Comparison of ENCODE assay signal across 9 cellular contexts in genomic region chr9:109251080-109251775, GRCh38.
A peak's percentile ranks its signal among the peaks of the same experiment; 100 is the strongest.
DNase-seq lines count a peak whose midpoint lies in the region; ATAC-seq and TF ChIP-seq lines count a peak whose summit lies in the region.
"Had no signal": no experiment of that assay in that cellular context is flagged by ENCODE, and none has a peak within 500 bp of the region (broad histone marks: within the 10 kb centered on the region; RNA-seq: fewer than 3 reads in every experiment).

No MANE protein-coding gene starts in this region.

- H3K27ac Mint-ChIP-seq in naive thymus-derived CD4-positive, alpha-beta T cell, result no peak overlapping the region
- no peak overlapping the region for H3K27ac Mint-ChIP-seq in activated CD8-positive, alpha-beta T cell treated with anti-CD3 and anti-CD28 coated beads for 36 hours
- H3K27ac Mint-ChIP-seq: activated B cell treated with CpG ODN at 0.5 μM for 24 hours had no signal

- peak; percentile 26 for ATAC-seq in naive thymus-derived CD4-positive, alpha-beta T cell
- ATAC-seq in activated CD8-positive, alpha-beta T cell treated with anti-CD3 and anti-CD28 coated beads for 36 hours, result no peak
- ATAC-seq in stimulated activated naive CD8-positive, alpha-beta T cell treated with anti-CD3 and anti-CD28 coated beads, Interleukin-15, Interleukin-2, amounts not matched to agents 100 U/mL and 50 U/mL, for 24 hours, result no peak

- in situ Hi-C loops in mammary epithelial cell (cut with MboI; ENCODE audit: low sequenced_read_pairs in 2 of 2), result no loop called here

- no peaks in the 10 kb centered on the region for H3K4me1 Mint-ChIP-seq in naive thymus-derived CD4-positive, alpha-beta T cell
- no peaks in the 10 kb centered on the region for H3K4me1 Mint-ChIP-seq in activated CD8-positive, alpha-beta T cell treated with anti-CD3 and anti-CD28 coated beads for 36 hours (ENCODE audit: low read depth)
- H3K4me1 Mint-ChIP-seq: activated B cell treated with CpG ODN at 0.5 μM for 24 hours had no signal

- H3K4me3 Mint-ChIP-seq in naive thymus-derived CD4-positive, alpha-beta T cell, result no peak overlapping the region
- H3K4me3 Mint-ChIP-seq in activated CD8-positive, alpha-beta T cell treated with anti-CD3 and anti-CD28 coated beads for 36 hours, result no peak overlapping the region
- H3K4me3 Mint-ChIP-seq: activated B cell treated with CpG ODN at 0.5 μM for 24 hours had no signal

- no peaks in the 10 kb centered on the region for H4K20me1 ChIP-seq in mammary epithelial cell (ENCODE audit: insufficient read depth, low read length)

- DNase-seq in EL (peak; percentile 80), NCI-H2171 (lab: John Stamatoyannopoulos, UW) (peak; percentile 21), mammary epithelial cell (peak; percentile 79), SKM-1 (lab: John Stamatoyannopoulos, UW; ENCODE audit: unreplicated experiment) (no peak)
- DNase-seq in naive thymus-derived CD4-positive, alpha-beta T cell, result no peak
- no peak for DNase-seq in activated CD8-positive, alpha-beta T cell treated with anti-CD3 and anti-CD28 coated beads for 36 hours
- DNase-seq in stimulated activated naive CD8-positive, alpha-beta T cell treated with anti-CD3 and anti-CD28 coated beads, Interleukin-15, Interleukin-2, amounts not matched to agents 100 U/mL and 50 U/mL, for 24 hours, result no peak
- DNase-seq in activated CD8-positive, alpha-beta memory T cell treated with anti-CD3 and anti-CD28 coated beads, Interleukin-2, amount 50 U/mL, for 48 hours, result no peak
- DNase-seq: activated B cell treated with CpG ODN at 0.5 μM for 24 hours had no signal

- BruUV-seq in mammary epithelial cell (replicated peaks; lab: Mats Ljungman, UMichigan), result no TSS peak

- peak overlapping the region; percentile 1 for H2AFZ ChIP-seq in mammary epithelial cell (ENCODE audit: low read depth, low read length)

- no peaks in the 10 kb centered on the region for H3K27me3 ChIP-seq in mammary epithelial cell (ENCODE audit: insufficient read depth, low read length)
- H3K27me3 ChIP-seq in naive thymus-derived CD4-positive, alpha-beta T cell (ENCODE audit: control insufficient read depth in 2 of 2, insufficient read depth in 2 of 2, low read length in 2 of 2), result no peaks in the 10 kb centered on the region

- peaks cover 43% of the 10 kb centered on the region for H3K4me1 ChIP-seq in mammary epithelial cell (ENCODE audit: insufficient read depth, low read length)
- no peaks in the 10 kb centered on the region for H3K4me1 ChIP-seq in naive thymus-derived CD4-positive, alpha-beta T cell (ENCODE audit: control insufficient read depth in 2 of 2, insufficient read depth in 2 of 2, low read length in 2 of 2)

- no peak overlapping the region for H3K4me2 ChIP-seq in mammary epithelial cell (ENCODE audit: insufficient read depth, low read depth, low read length)

- H3K27me3 Mint-ChIP-seq in naive thymus-derived CD4-positive, alpha-beta T cell, result peaks cover 0 to 7% (median 0%) of the 10 kb centered on the region in 5 donors
- no peaks in the 10 kb centered on the region for H3K27me3 Mint-ChIP-seq in activated CD8-positive, alpha-beta T cell treated with anti-CD3 and anti-CD28 coated beads for 36 hours

- H3K9me3 ChIP-seq in mammary epithelial cell (replicated peaks; ENCODE audit: insufficient read depth, low read length), result no peaks in the 10 kb centered on the region
- no peaks in the 10 kb centered on the region for H3K9me3 ChIP-seq in naive thymus-derived CD4-positive, alpha-beta T cell (ENCODE audit: control insufficient read depth in 2 of 3, low read length in 3 of 3)

- intact Hi-C loops in mammary epithelial cell (cut with micrococcal nuclease), result no loop called here
- intact Hi-C loops in naive thymus-derived CD4-positive, alpha-beta T cell (cut with micrococcal nuclease), result no loop called here
- intact Hi-C loops in activated CD8-positive, alpha-beta T cell treated with anti-CD3 and anti-CD28 coated beads for 36 hours (cut with micrococcal nuclease), result no loop called here

- H3K9ac ChIP-seq in mammary epithelial cell (ENCODE audit: insufficient read depth, low read length), result no peak overlapping the region

- dilution Hi-C loops in mammary epithelial cell (cut with HindIII; ENCODE audit: low sequenced_read_pairs), result no loop called here

- no peaks in the 10 kb centered on the region for H3K79me2 ChIP-seq in mammary epithelial cell (ENCODE audit: insufficient read depth, low read length)

- POLR2A ChIA-PET in naive thymus-derived CD4-positive, alpha-beta T cell (lab: Charles Lee), result no interaction called here
- POLR2A ChIA-PET in activated CD8-positive, alpha-beta T cell treated with anti-CD3 and anti-CD28 coated beads for 36 hours (lab: Charles Lee), result interaction anchor here (0.6 kb wide), 1 partner anchor 26 kb away, joined by 3 read pairs; no protein-coding TSS in a partner anchor

- H3K9me3 Mint-ChIP-seq in naive thymus-derived CD4-positive, alpha-beta T cell, result no peaks in the 10 kb centered on the region
- no peaks in the 10 kb centered on the region for H3K9me3 Mint-ChIP-seq in activated CD8-positive, alpha-beta T cell treated with anti-CD3 and anti-CD28 coated beads for 36 hours
- H3K9me3 Mint-ChIP-seq: activated B cell treated with CpG ODN at 0.5 μM for 24 hours had no signal

- no peak for TF ChIP-seq CTCF in mammary epithelial cell (conservative IDR thresholded peaks at IDR 0.05 in 1 of 2, IDR thresholded peaks at IDR 0.05 in 1 of 2; ENCODE audit: extremely low read depth in 1 of 2, insufficient read depth in 1 of 2, low read depth in 1 of 2, low read length in 2 of 2)
- TF ChIP-seq CTCF in activated CD8-positive, alpha-beta T cell treated with anti-CD3 and anti-CD28 coated beads for 36 hours (IDR thresholded peaks at IDR 0.05), result no peak

- H3K27ac ChIP-seq in mammary epithelial cell (ENCODE audit: insufficient read depth, low read depth, low read length), result peak overlapping the region; percentile 68
- no peak overlapping the region for H3K27ac ChIP-seq in naive thymus-derived CD4-positive, alpha-beta T cell (ENCODE audit: low read depth, low read length)

- no peaks in the 10 kb centered on the region for H3K36me3 ChIP-seq in mammary epithelial cell (ENCODE audit: insufficient read depth, low read length)
- H3K36me3 ChIP-seq in naive thymus-derived CD4-positive, alpha-beta T cell (ENCODE audit: control insufficient read depth in 2 of 3, insufficient read depth in 3 of 3, low read length in 3 of 3), result no peaks in the 10 kb centered on the region

- no peak overlapping the region for H3K4me3 ChIP-seq in mammary epithelial cell (replicated peaks in 1 of 3; ENCODE audit: insufficient read depth in 1 of 3, low read depth in 2 of 3, low read length in 3 of 3)
- no peak overlapping the region for H3K4me3 ChIP-seq in naive thymus-derived CD4-positive, alpha-beta T cell (ENCODE audit: low read length)

- H3K36me3 Mint-ChIP-seq in naive thymus-derived CD4-positive, alpha-beta T cell, result no peaks in the 10 kb centered on the region
- H3K36me3 Mint-ChIP-seq in activated CD8-positive, alpha-beta T cell treated with anti-CD3 and anti-CD28 coated beads for 36 hours (ENCODE audit: low read depth), result no peaks in the 10 kb centered on the region

- 94% methylated on average over 9 of the region's 10 CpGs for WGBS in mammary epithelial cell (ENCODE audit: low coverage, missing lambda C conversion rate)

- CTCF ChIA-PET in mammary epithelial cell (lab: Charles Lee; ENCODE audit: low non-redundant PET), result no interaction called here
- CTCF ChIA-PET in naive thymus-derived CD4-positive, alpha-beta T cell (lab: Charles Lee), result interaction anchor here (0.6 kb wide), 1 partner anchor 9 kb away, joined by 3 read pairs; no protein-coding TSS in a partner anchor
- CTCF ChIA-PET in activated CD8-positive, alpha-beta T cell treated with anti-CD3 and anti-CD28 coated beads for 36 hours (lab: Charles Lee), result interaction anchor here (1.1 to 1.9 kb wide), 3 partner anchors 8 to 21 kb away, joined by 3 to 5 read pairs (median 4); no protein-coding TSS in a partner anchor

Comparison
In these comparisons a context has a peak if more than half of its experiments do, and no peak if none do; other contexts are left out.
1. DNase-seq: peak in EL (single experiment), NCI-H2171 (single experiment) and mammary epithelial cell (single experiment); none in naive thymus-derived CD4-positive, alpha-beta T cell (0 of 9), activated CD8-positive, alpha-beta T cell treated with anti-CD3 and anti-CD28 coated beads for 36 hours (single experiment), SKM-1 (single experiment), stimulated activated naive CD8-positive, alpha-beta T cell treated with anti-CD3 and anti-CD28 coated beads, Interleukin-15, Interleukin-2, amounts not matched to agents 100 U/mL and 50 U/mL, for 24 hours (single experiment) and activated CD8-positive, alpha-beta memory T cell treated with anti-CD3 and anti-CD28 coated beads, Interleukin-2, amount 50 U/mL, for 48 hours (single experiment).